In the genomic region with DNA sequence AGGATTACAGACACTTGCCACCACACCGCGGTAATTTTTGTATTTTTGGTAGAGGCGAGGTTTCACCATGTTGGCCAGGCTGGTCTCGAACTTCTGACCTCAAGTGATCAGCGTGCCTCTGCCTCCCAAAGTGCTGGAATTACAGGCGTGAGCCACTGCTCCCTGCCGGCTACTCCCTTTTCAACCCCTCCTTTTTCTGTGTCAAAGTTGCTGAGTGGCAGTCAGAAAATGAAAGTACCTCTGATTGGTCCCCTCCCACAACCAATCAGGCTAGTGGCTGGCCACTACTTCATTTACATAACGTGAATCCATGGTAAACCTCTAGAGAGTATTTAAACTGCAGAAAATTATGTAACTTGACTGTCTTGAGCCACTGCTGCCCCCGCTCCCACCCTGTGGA, we compare ENCODE assay signal across 10 cellular contexts. TPM values are rescaled to one million over a fixed set of nuclear protein-coding genes. Genes with fewer than 3 reads are reported as not detected.
A peak's percentile ranks its signal among the peaks of the same experiment; 100 is the strongest.
DNase-seq lines count a peak whose midpoint lies in the region; ATAC-seq and TF ChIP-seq lines count a peak whose summit lies in the region.
"Had no signal": no experiment of that assay in that cellular context is flagged by ENCODE, and none has a peak within 500 bp of the region (broad histone marks: within the 10 kb centered on the region; RNA-seq: fewer than 3 reads in every experiment).

No MANE protein-coding gene starts in this region.

- no peaks in the 10 kb centered on the region for H3K9me3 Mint-ChIP-seq in CD8-positive, alpha-beta T cell
- H3K9me3 Mint-ChIP-seq in activated naive CD4-positive, alpha-beta T cell treated with anti-CD3 and anti-CD28 coated beads, Interleukin-2, amount 10 ng/mL, durations not matched to agents 7 days and 5 days, result peaks cover 32% of the 10 kb centered on the region
- H3K9me3 Mint-ChIP-seq in natural killer cell, result peaks cover 0 to 3% of the 10 kb centered on the region in 2 donors

- CTCF ChIA-PET in CD8-positive, alpha-beta T cell (lab: Charles Lee), result no interaction called here
- CTCF ChIA-PET in activated naive CD4-positive, alpha-beta T cell treated with anti-CD3 and anti-CD28 coated beads, Interleukin-2, amount 10 ng/mL, durations not matched to agents 7 days and 5 days (lab: Charles Lee), result interaction anchor here (0.7 to 1.3 kb wide), 2 partner anchors 10 to 103 kb away, joined by 3 to 4 read pairs; no protein-coding TSS in a partner anchor

- no peaks in the 10 kb centered on the region for H3K27me3 ChIP-seq in CD8-positive, alpha-beta T cell (ENCODE audit: insufficient read depth, low read length)
- no peaks in the 10 kb centered on the region for H3K27me3 ChIP-seq in MG63

- ATAC-seq in CD8-positive, alpha-beta T cell, result peak; percentile 66
- ATAC-seq in natural killer cell (no peak), GM21528 (IDR thresholded peaks at IDR 0.05; ENCODE audit: low FRiP score, unreplicated experiment) (no peak), esophagus mucosa (no peak)

- peaks cover 83% of the 10 kb centered on the region for H3K36me3 Mint-ChIP-seq in CD8-positive, alpha-beta T cell
- peaks cover 93% of the 10 kb centered on the region for H3K36me3 Mint-ChIP-seq in activated naive CD4-positive, alpha-beta T cell treated with anti-CD3 and anti-CD28 coated beads, Interleukin-2, amount 10 ng/mL, durations not matched to agents 7 days and 5 days
- peaks cover 23% of the 10 kb centered on the region for H3K36me3 Mint-ChIP-seq in natural killer cell

- POLR2A ChIA-PET in CD8-positive, alpha-beta T cell (lab: Charles Lee), result interaction anchor here (0.5 to 2.1 kb wide), 7 partner anchors 13 to 236 kb away, joined by 3 to 11 read pairs (median 4); a partner anchor contains a TSS

- intact Hi-C loops in CD8-positive, alpha-beta T cell (cut with DNase I, micrococcal nuclease), result loop anchor here (2.0 to 10.0 kb wide), 5 partner anchors 37 to 340 kb away; a partner anchor contains a TSS
- intact Hi-C loops in natural killer cell (cut with micrococcal nuclease), result no loop called here
- intact Hi-C loops in posterior cingulate gyrus (cut with DNase I), result loop anchor here (10.0 kb wide), 1 partner anchor 710 kb away; a partner anchor contains a TSS

- no peaks in the 10 kb centered on the region for H3K9me3 ChIP-seq in CD8-positive, alpha-beta T cell (ENCODE audit: low read length)
- no peaks in the 10 kb centered on the region for H3K9me3 ChIP-seq in MG63

- H3K27ac Mint-ChIP-seq in CD8-positive, alpha-beta T cell, result peak overlapping the region; percentile 95
- peak overlapping the region; percentile 85 for H3K27ac Mint-ChIP-seq in activated naive CD4-positive, alpha-beta T cell treated with anti-CD3 and anti-CD28 coated beads, Interleukin-2, amount 10 ng/mL, durations not matched to agents 7 days and 5 days
- peak overlapping the region; percentile 86 to 90 for H3K27ac Mint-ChIP-seq in natural killer cell

- peak overlapping the region; percentile 30 for H3K27ac ChIP-seq in CD8-positive, alpha-beta T cell (ENCODE audit: low read depth, low read length)

- peaks cover 78% of the 10 kb centered on the region for H3K4me1 ChIP-seq in CD8-positive, alpha-beta T cell (ENCODE audit: insufficient read depth, low read length)

- peak overlapping the region; percentile 27 for H3K4me3 ChIP-seq in CD8-positive, alpha-beta T cell (ENCODE audit: low read depth, low read length)
- H3K4me3 ChIP-seq in MG63, result no peak overlapping the region

- H3K4me3 Mint-ChIP-seq in CD8-positive, alpha-beta T cell, result peak overlapping the region; percentile 84
- peak overlapping the region; percentile 35 for H3K4me3 Mint-ChIP-seq in activated naive CD4-positive, alpha-beta T cell treated with anti-CD3 and anti-CD28 coated beads, Interleukin-2, amount 10 ng/mL, durations not matched to agents 7 days and 5 days
- peak overlapping the region; percentile 67 for H3K4me3 Mint-ChIP-seq in natural killer cell

- no peaks in the 10 kb centered on the region for H3K27me3 Mint-ChIP-seq in CD8-positive, alpha-beta T cell (ENCODE audit: low read depth)
- H3K27me3 Mint-ChIP-seq in activated naive CD4-positive, alpha-beta T cell treated with anti-CD3 and anti-CD28 coated beads, Interleukin-2, amount 10 ng/mL, durations not matched to agents 7 days and 5 days, result no peaks in the 10 kb centered on the region
- H3K27me3 Mint-ChIP-seq in natural killer cell (ENCODE audit: low read depth in 2 of 2), result no peaks in the 10 kb centered on the region

- no peak for TF ChIP-seq CTCF in CD8-positive, alpha-beta T cell (IDR thresholded peaks at IDR 0.05)
- TF ChIP-seq CTCF in natural killer cell (IDR thresholded peaks at IDR 0.05), result no peak

- H3K36me3 ChIP-seq in CD8-positive, alpha-beta T cell (ENCODE audit: insufficient read depth, low read length), result peaks cover 32% of the 10 kb centered on the region
- H3K36me3 ChIP-seq in MG63, result peaks cover 41% of the 10 kb centered on the region

- DNase-seq in CD8-positive, alpha-beta T cell, result peak in 2 of 7 experiments; percentile 26 to 64
- DNase-seq in MG63 (peak; percentile 29), natural killer cell (no peak), HCEC 1CT (no peak), posterior cingulate gyrus (no peak)
- peak; percentile 26 for DNase-seq in activated naive CD4-positive, alpha-beta T cell treated with anti-CD3 and anti-CD28 coated beads, Interleukin-2, amount 10 ng/mL, durations not matched to agents 7 days and 5 days
- DNase-seq: cortex of kidney, NCI-H446 had no signal

- H3K4me1 Mint-ChIP-seq in CD8-positive, alpha-beta T cell (ENCODE audit: low read depth), result peaks cover 83% of the 10 kb centered on the region
- H3K4me1 Mint-ChIP-seq in activated naive CD4-positive, alpha-beta T cell treated with anti-CD3 and anti-CD28 coated beads, Interleukin-2, amount 10 ng/mL, durations not matched to agents 7 days and 5 days, result peaks cover 80% of the 10 kb centered on the region
- peaks cover 90 to 94% of the 10 kb centered on the region in 2 donors for H3K4me1 Mint-ChIP-seq in natural killer cell

RNA-seq across cellular contexts. Expression of a gene that starts 5.9 kb away (rescaled TPM):
- total RNA-seq in CD8-positive, alpha-beta T cell, result 100 to 1,000 TPM; 117 to 119 TPM
- 9.5 and 17.7 TPM in 2 replicates for total RNA-seq in MG63 (2014; rRNA removed; shearing (Covaris generic); ENCODE audit: low replicate concordance)
- total RNA-seq in natural killer cell, result 100 to 1,000 TPM; 144 to 209 (median 184) TPM
- total RNA-seq in esophagus mucosa, result 31.9 TPM

Comparison
In these comparisons a context has a peak if more than half of its experiments do, and no peak if none do; other contexts are left out.
1. DNase-seq: peak in MG63 (single experiment) and activated naive CD4-positive, alpha-beta T cell treated with anti-CD3 and anti-CD28 coated beads, Interleukin-2, amount 10 ng/mL, durations not matched to agents 7 days and 5 days (single experiment); none in natural killer cell (single experiment), HCEC 1CT (single experiment) and posterior cingulate gyrus (0 of 10).
2. Peak in every context shown above with its lines, with median percentiles within 50 percentile points of each other: H3K27ac Mint-ChIP-seq and H3K4me3 Mint-ChIP-seq.